In genomic region chr11:111123463-111124398, GRCh38 we compare ENCODE assay signal across 18 cellular contexts.
DNase-seq lines count a peak whose midpoint lies in the region; ATAC-seq and TF ChIP-seq lines count a peak whose summit lies in the region.
"Had no signal": no experiment of that assay in that cellular context is flagged by ENCODE, and none has a peak within 500 bp of the region (broad histone marks: within the 10 kb centered on the region; RNA-seq: fewer than 3 reads in every experiment).

No MANE protein-coding gene starts in this region.

- DNase-seq in lower lobe of right lung = no peak
- no peak for DNase-seq in uterus
- no peak for DNase-seq in NCI-H1417 (lab: John Stamatoyannopoulos, UW)
- no peak for DNase-seq in germinal center (ENCODE audit: low spot score)
- DNase-seq: activated CD4-positive, alpha-beta memory T cell treated with anti-CD3 and anti-CD28 coated beads for 36 hours; DMS53; KG1; nucleus accumbens; OCI-M1; stimulated activated naive CD4-positive, alpha-beta T cell treated with Interleukin-2 at 50 U/mL for 16 hours had no signal

- TF ChIP-seq CTCF in lower lobe of right lung (IDR thresholded peaks at IDR 0.05) (no peak), uterus (IDR thresholded peaks at IDR 0.05) (no peak)

- H3K4me1 ChIP-seq in lower lobe of right lung = no peaks in the 10 kb centered on the region
- no peaks in the 10 kb centered on the region for H3K4me1 ChIP-seq in uterus
- H3K4me1 ChIP-seq: BLaER1, heart left ventricle had no signal

- H3K9me3 ChIP-seq in lower lobe of right lung (no peaks in the 10 kb centered on the region), uterus (no peaks in the 10 kb centered on the region)
- H3K9me3 ChIP-seq: BLaER1, heart left ventricle had no signal

- H3K27me3 ChIP-seq in lower lobe of right lung (ENCODE audit: low read depth) = no peaks in the 10 kb centered on the region
- H3K27me3 ChIP-seq in uterus = no peaks in the 10 kb centered on the region
- H3K27me3 ChIP-seq: BLaER1, heart left ventricle had no signal

- TF ChIP-seq POLR2A in uterus (IDR thresholded peaks at IDR 0.05) = no peak

- ATAC-seq in GM18867 (IDR thresholded peaks at IDR 0.05; ENCODE audit: unreplicated experiment) (peak; percentile 86), GM21529 (IDR thresholded peaks at IDR 0.05; ENCODE audit: unreplicated experiment) (peak; percentile 64), HG03442 (IDR thresholded peaks at IDR 0.05; ENCODE audit: unreplicated experiment) (peak; percentile 54), lower lobe of right lung (peak; percentile 31 to 48), HG02610 (IDR thresholded peaks at IDR 0.05; ENCODE audit: unreplicated experiment) (no peak)
- ATAC-seq: SK-N-SH treated with all-trans-retinoic acid at 6 μM for 48 hours had no signal

- H3K27ac ChIP-seq in lower lobe of right lung (no peak overlapping the region), uterus (no peak overlapping the region)
- H3K27ac ChIP-seq: BLaER1, heart left ventricle, skin epidermis had no signal

- H3K36me3 ChIP-seq in lower lobe of right lung (no peaks in the 10 kb centered on the region), uterus (no peaks in the 10 kb centered on the region)
- H3K36me3 ChIP-seq: BLaER1, heart left ventricle had no signal

- intact Hi-C loops in lower lobe of right lung (cut with DNase I) (no loop called here), uterus (cut with DNase I; ENCODE audit: low total_unique reads) (no loop called here)

- no peak overlapping the region for H3K4me3 ChIP-seq in lower lobe of right lung
- no peak overlapping the region for H3K4me3 ChIP-seq in uterus
- H3K4me3 ChIP-seq: BLaER1, heart left ventricle, skin epidermis had no signal
